14 cellular contexts compared by ENCODE assay signal in genomic region chr12:104966677-104967076, GRCh38. TPM values are rescaled to one million over a fixed set of nuclear protein-coding genes. Genes with fewer than 3 reads are reported as not detected.
DNase-seq lines count a peak whose midpoint lies in the region; ATAC-seq, FAIRE-seq and TF ChIP-seq lines count a peak whose summit lies in the region.
"Had no signal": no experiment of that assay in that cellular context is flagged by ENCODE, and none has a peak within 500 bp of the region (broad histone marks: within the 10 kb centered on the region; RNA-seq: fewer than 3 reads in every experiment).

No MANE protein-coding gene starts in this region.

- TF ChIP-seq CTCF in endodermal cell (conservative IDR thresholded peaks at IDR 0.05) (no peak), PC-3 (conservative IDR thresholded peaks at IDR 0.05; ENCODE audit: low read depth, low read length) (no peak)

- H3K9me3 ChIP-seq in endodermal cell (ENCODE audit: control insufficient read depth, low read length) (no peaks in the 10 kb centered on the region), PC-3 (ENCODE audit: low read length) (no peaks in the 10 kb centered on the region)
- H3K9me3 ChIP-seq: SJCRH30 had no signal

- H3K4me3 ChIP-seq in endodermal cell (ENCODE audit: low read length) = no peak overlapping the region
- H3K4me3 ChIP-seq in PC-3 (ENCODE audit: low read length) = no peak overlapping the region
- H3K4me3 ChIP-seq: SJCRH30 had no signal

- H3K36me3 ChIP-seq in endodermal cell (ENCODE audit: control insufficient read depth, insufficient read depth, low read length) (no peaks in the 10 kb centered on the region), PC-3 (ENCODE audit: low read depth, low read length) (no peaks in the 10 kb centered on the region)
- H3K36me3 ChIP-seq: brain microvascular endothelial cell, SJCRH30 had no signal

- intact Hi-C loops in PC-3 (cut with micrococcal nuclease) = no loop called here

- H3K9me2 ChIP-seq in PC-3 (replicated peaks; ENCODE audit: low read length) = no peaks in the 10 kb centered on the region

- POLR2A ChIA-PET in PC-3 (lab: Charles Lee; ENCODE audit: unreplicated experiment) = no interaction called here

- CTCF ChIA-PET in PC-3 (lab: Charles Lee) = no interaction called here

- H3K27ac ChIP-seq in endodermal cell (ENCODE audit: low read depth, low read length) (no peak overlapping the region), PC-3 (ENCODE audit: low read length) (no peak overlapping the region)
- H3K27ac ChIP-seq: brain microvascular endothelial cell, SJCRH30 had no signal

- DNase-seq in naive B cell (no peak), endodermal cell (no peak), PC-3 (no peak), frontal cortex (ENCODE audit: low spot score in 2 of 2) (no peak)
- DNase-seq in stimulated activated CD4-positive, alpha-beta T cell treated with anti-CD3 and anti-CD28 coated beads, Interleukin-4, amount 100 ng/mL, for 1 hour = no peak
- DNase-seq: activated CD4-positive, CD25-positive, alpha-beta regulatory T cell; brain microvascular endothelial cell; NCI-H526 treated with DMSO at 0.1 percent for 48 hours had no signal

- peaks cover 3 to 14% (median 6%) of the 10 kb centered on the region in 3 donors for H3K27me3 Mint-ChIP-seq in naive B cell
- H3K27me3 Mint-ChIP-seq in endodermal cell (ENCODE audit: insufficient read depth) = peaks cover 25% of the 10 kb centered on the region

- H3K27me3 ChIP-seq in endodermal cell (ENCODE audit: control insufficient read depth, insufficient read depth, low read length, poor library complexity, severe bottlenecking) (peaks cover 8% of the 10 kb centered on the region), PC-3 (ENCODE audit: low read length) (no peaks in the 10 kb centered on the region)
- H3K27me3 ChIP-seq: SJCRH30 had no signal

- no peak overlapping the region for H2AFZ ChIP-seq in PC-3 (ENCODE audit: low read length)

- no peaks in the 10 kb centered on the region for H3K4me1 ChIP-seq in endodermal cell (ENCODE audit: control insufficient read depth, insufficient read depth, low read length)
- H3K4me1 ChIP-seq in PC-3 (ENCODE audit: insufficient read depth, low read length) = no peaks in the 10 kb centered on the region

- no TSS peak for BruUV-seq in PC-3 (replicated peaks; lab: Mats Ljungman, UMichigan)

- H3K36me3 Mint-ChIP-seq in naive B cell (no peaks in the 10 kb centered on the region), endodermal cell (ENCODE audit: low read depth) (no peaks in the 10 kb centered on the region)

- ATAC-seq in GM19023 (IDR thresholded peaks at IDR 0.05; ENCODE audit: unreplicated experiment) (peak; percentile 86), GM21786 (IDR thresholded peaks at IDR 0.05; ENCODE audit: unreplicated experiment) (peak; percentile 91), HG03139 (IDR thresholded peaks at IDR 0.05; ENCODE audit: unreplicated experiment) (peak; percentile 76), naive B cell (ENCODE audit: low read depth in 2 of 2) (peak; percentile 83 to 93), PC-3 (no peak)
- ATAC-seq: esophagus mucosa had no signal

- peaks cover 13 to 21% (median 13%) of the 10 kb centered on the region in 3 donors for H3K4me1 Mint-ChIP-seq in naive B cell
- peaks cover 4% of the 10 kb centered on the region for H3K4me1 Mint-ChIP-seq in endodermal cell

- no peak for FAIRE-seq in frontal cortex (lab: Jason Lieb, UNC)
- FAIRE-seq: urothelium cell line had no signal

- H3K79me2 ChIP-seq in PC-3 (ENCODE audit: low read length) = no peaks in the 10 kb centered on the region

- H3K4me3 Mint-ChIP-seq in naive B cell (peak overlapping the region in 3 of 8 donors; percentile 1 to 19 (median 15)), endodermal cell (no peak overlapping the region)

- no peaks in the 10 kb centered on the region for H3F3A ChIP-seq in PC-3 (ENCODE audit: low read length, unreplicated experiment)

- H3K4me2 ChIP-seq in PC-3 (ENCODE audit: low read length) = no peak overlapping the region

- peak overlapping the region in 2 of 6 donors; percentile 39 to 52 for H3K27ac Mint-ChIP-seq in naive B cell
- no peak overlapping the region for H3K27ac Mint-ChIP-seq in endodermal cell

- no peaks in the 10 kb centered on the region for H4K20me1 ChIP-seq in PC-3 (ENCODE audit: low read length)

- H3K9ac ChIP-seq in endodermal cell (ENCODE audit: extremely low read depth, low read length, poor library complexity, severe bottlenecking) = no peak overlapping the region
- H3K9ac ChIP-seq in PC-3 (ENCODE audit: low read length) = no peak overlapping the region

- 90% methylated on average over 3 of the region's 4 CpGs; no CpG with 5 or more reads in 1 of the 2 experiments for WGBS in endodermal cell (ENCODE audit: insufficient coverage in 1 of 2, insufficient read length in 1 of 2), 2 experiments

- H3K9me3 Mint-ChIP-seq in naive B cell (no peaks in the 10 kb centered on the region), endodermal cell (peaks cover 1% of the 10 kb centered on the region)

RNA-seq across cellular contexts. Expression of gene SLC41A2, which starts 8.6 kb away (rescaled TPM):
- polyA plus RNA-seq in naive B cell (ENCODE audit: low read depth in 6 of 6) = 1 to 10 TPM in 4 of 6 donors, under 1 TPM in 2; 0.29 to 5.3 (median 1.3) TPM
- total RNA-seq in endodermal cell (1 to 10 TPM; 1.9 to 2.3 TPM), PC-3 (2014; rRNA removed) (16.3 and 20.4 TPM in 2 replicates), frontal cortex (147 TPM)
- 1.00 TPM for polyA plus RNA-seq in endodermal cell (2013, experiment 1 of 2)
- polyA plus RNA-seq in endodermal cell (2013, experiment 2 of 2) = 0.91 TPM

RNA-seq across cellular contexts. Expression of gene NOPCHAP1, which starts 19.4 kb away (rescaled TPM):
- 10 to 100 TPM; 15.5 to 21.9 (median 17.5) TPM for polyA plus RNA-seq in naive B cell (ENCODE audit: low read depth in 6 of 6)
- total RNA-seq in endodermal cell (10 to 100 TPM; 26.1 to 29.1 TPM), PC-3 (2014; rRNA removed) (21.8 and 37.8 TPM in 2 replicates), frontal cortex (12.6 TPM)
- polyA plus RNA-seq in endodermal cell (2013, experiment 1 of 2) = 20.8 TPM
- 18.4 TPM for polyA plus RNA-seq in endodermal cell (2013, experiment 2 of 2)
